In the genomic region with DNA sequence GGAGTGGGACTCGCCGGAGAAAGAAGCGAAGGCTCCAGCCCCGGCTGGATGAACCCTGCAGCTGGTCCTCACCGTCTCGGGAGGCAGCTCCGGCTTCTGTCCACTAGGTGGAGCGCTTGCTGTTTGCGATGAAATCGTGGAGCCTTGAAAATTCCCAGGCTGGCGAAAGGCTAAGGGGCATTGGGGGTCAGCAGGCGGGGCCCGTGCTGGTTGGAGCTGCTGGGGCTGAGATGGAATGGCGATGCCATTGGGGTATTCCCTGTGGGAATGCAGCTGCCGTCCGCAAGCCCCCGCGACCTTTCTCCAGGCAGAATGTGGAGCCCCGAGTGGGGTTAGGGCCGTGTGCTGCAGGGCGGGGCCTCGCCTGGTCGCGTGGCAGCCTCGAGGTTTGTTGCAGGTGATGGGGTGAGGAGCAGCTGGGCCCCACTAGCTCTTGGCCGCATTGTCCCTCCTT, we compare ENCODE assay signal across 1 cellular context.
TF ChIP-seq lines count a peak whose summit lies in the region.

No MANE protein-coding gene starts in this region.

TF ChIP-seq in GM23338, 12 proteins besides CTCF, POLR2A, EP300 and RAD21 (continued from another document):
- TF ChIP-seq, protein P1, sequence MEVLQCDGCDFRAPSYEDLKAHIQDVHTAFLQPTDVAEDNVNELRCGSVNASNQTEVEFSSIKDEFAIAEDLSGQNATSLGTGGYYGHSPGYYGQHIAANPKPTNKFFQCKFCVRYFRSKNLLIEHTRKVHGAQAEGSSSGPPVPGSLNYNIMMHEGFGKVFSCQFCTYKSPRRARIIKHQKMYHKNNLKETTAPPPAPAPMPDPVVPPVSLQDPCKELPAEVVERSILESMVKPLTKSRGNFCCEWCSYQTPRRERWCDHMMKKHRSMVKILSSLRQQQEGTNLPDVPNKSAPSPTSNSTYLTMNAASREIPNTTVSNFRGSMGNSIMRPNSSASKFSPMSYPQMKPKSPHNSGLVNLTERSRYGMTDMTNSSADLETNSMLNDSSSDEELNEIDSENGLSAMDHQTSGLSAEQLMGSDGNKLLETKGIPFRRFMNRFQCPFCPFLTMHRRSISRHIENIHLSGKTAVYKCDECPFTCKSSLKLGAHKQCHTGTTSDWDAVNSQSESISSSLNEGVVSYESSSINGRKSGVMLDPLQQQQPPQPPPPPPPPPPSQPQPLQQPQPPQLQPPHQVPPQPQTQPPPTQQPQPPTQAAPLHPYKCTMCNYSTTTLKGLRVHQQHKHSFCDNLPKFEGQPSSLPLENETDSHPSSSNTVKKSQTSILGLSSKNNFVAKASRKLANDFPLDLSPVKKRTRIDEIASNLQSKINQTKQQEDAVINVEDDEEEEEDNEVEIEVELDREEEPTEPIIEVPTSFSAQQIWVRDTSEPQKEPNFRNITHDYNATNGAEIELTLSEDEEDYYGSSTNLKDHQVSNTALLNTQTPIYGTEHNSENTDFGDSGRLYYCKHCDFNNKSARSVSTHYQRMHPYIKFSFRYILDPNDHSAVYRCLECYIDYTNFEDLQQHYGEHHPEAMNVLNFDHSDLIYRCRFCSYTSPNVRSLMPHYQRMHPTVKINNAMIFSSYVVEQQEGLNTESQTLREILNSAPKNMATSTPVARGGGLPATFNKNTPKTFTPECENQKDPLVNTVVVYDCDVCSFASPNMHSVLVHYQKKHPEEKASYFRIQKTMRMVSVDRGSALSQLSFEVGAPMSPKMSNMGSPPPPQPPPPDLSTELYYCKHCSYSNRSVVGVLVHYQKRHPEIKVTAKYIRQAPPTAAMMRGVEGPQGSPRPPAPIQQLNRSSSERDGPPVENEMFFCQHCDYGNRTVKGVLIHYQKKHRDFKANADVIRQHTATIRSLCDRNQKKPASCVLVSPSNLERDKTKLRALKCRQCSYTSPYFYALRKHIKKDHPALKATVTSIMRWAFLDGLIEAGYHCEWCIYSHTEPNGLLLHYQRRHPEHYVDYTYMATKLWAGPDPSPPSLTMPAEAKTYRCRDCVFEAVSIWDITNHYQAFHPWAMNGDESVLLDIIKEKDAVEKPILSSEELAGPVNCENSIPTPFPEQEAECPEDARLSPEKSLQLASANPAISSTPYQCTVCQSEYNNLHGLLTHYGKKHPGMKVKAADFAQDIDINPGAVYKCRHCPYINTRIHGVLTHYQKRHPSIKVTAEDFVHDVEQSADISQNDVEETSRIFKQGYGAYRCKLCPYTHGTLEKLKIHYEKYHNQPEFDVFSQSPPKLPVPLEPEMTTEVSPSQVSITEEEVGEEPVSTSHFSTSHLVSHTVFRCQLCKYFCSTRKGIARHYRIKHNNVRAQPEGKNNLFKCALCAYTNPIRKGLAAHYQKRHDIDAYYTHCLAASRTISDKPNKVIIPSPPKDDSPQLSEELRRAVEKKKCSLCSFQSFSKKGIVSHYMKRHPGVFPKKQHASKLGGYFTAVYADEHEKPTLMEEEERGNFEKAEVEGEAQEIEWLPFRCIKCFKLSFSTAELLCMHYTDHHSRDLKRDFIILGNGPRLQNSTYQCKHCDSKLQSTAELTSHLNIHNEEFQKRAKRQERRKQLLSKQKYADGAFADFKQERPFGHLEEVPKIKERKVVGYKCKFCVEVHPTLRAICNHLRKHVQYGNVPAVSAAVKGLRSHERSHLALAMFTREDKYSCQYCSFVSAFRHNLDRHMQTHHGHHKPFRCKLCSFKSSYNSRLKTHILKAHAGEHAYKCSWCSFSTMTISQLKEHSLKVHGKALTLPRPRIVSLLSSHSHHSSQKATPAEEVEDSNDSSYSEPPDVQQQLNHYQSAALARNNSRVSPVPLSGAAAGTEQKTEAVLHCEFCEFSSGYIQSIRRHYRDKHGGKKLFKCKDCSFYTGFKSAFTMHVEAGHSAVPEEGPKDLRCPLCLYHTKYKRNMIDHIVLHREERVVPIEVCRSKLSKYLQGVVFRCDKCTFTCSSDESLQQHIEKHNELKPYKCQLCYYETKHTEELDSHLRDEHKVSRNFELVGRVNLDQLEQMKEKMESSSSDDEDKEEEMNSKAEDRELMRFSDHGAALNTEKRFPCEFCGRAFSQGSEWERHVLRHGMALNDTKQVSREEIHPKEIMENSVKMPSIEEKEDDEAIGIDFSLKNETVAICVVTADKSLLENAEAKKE (CRISPR knock-in tag; IDR thresholded peaks at IDR 0.05): no peak
TF ChIP-seq in GM23338: peak in this region for 0.
